26 cellular contexts compared by ENCODE assay signal in genomic region chr10:76892766-76893479, GRCh38.
DNase-seq lines count a peak whose midpoint lies in the region; ATAC-seq, FAIRE-seq and TF ChIP-seq lines count a peak whose summit lies in the region.
"Had no signal": no experiment of that assay in that cellular context is flagged by ENCODE, and none has a peak within 500 bp of the region (broad histone marks: within the 10 kb centered on the region; RNA-seq: fewer than 3 reads in every experiment).

No MANE protein-coding gene starts in this region.

- CTCF ChIA-PET in HepG2 (lab: Yijun Ruan, JAX; ENCODE audit: low intra/inter-chr PET ratio, low total read pairs), result no interaction called here

- no peaks in the 10 kb centered on the region for H4K20me1 ChIP-seq in HepG2 (ENCODE audit: insufficient read depth, low read length)

- no peaks in the 10 kb centered on the region for H3K79me2 ChIP-seq in HepG2 (ENCODE audit: insufficient read depth, low read length)

- H3K27me3 ChIP-seq in liver (ENCODE audit: control insufficient read depth in 4 of 4, insufficient read depth in 4 of 4, low read length in 3 of 4) (no peaks in the 10 kb centered on the region), HepG2 (ENCODE audit: control insufficient read depth in 1 of 2, insufficient read depth in 2 of 2, low read length in 2 of 2) (peaks cover 0 to 27% of the 10 kb centered on the region in 2 experiments; a peak in 3 of 5 replicates), vagina (no peaks in the 10 kb centered on the region)
- H3K27me3 ChIP-seq: BE2C, SJCRH30 had no signal

- H3K36me3 Mint-ChIP-seq in nephron (ENCODE audit: low read depth), result peaks cover 17% of the 10 kb centered on the region
- H3K36me3 Mint-ChIP-seq: CD14-positive monocyte had no signal

- no peak for ATAC-seq in HepG2
- ATAC-seq: HCT116, PC-3, Right ventricle myocardium inferior, SK-N-SH treated with all-trans-retinoic acid at 6 μM for 48 hours had no signal

- WGBS in liver, result 74% methylated on average over 5 of the region's 5 CpGs
- WGBS in HepG2 (ENCODE audit: low lambda C conversion rate), result 0% methylated on average over 5 of the region's 5 CpGs

- H3K27ac ChIP-seq in liver (ENCODE audit: low read depth in 1 of 2, low read length in 2 of 2) (no peak overlapping the region), HepG2 (ENCODE audit: extremely low read length, insufficient read depth, low read length) (no peak overlapping the region), vagina (no peak overlapping the region)
- H3K27ac ChIP-seq: 22Rv1, SJCRH30 had no signal

- no peak overlapping the region for H3K4me2 ChIP-seq in HepG2 (ENCODE audit: low read depth, low read length)

- DNase-seq in HepG2 (ENCODE audit: low spot score) (no peak), vagina (ENCODE audit: extremely low spot score in 2 of 2) (no peak), HPDE6-E6E7 (ENCODE audit: extremely low spot score) (no peak), HuH-7 (ENCODE audit: low spot score) (no peak), AG08395 (ENCODE audit: low spot score) (no peak)
- DNase-seq: BE2C; NCI-H1048; NCI-H1417 treated with DMSO at 0.1 percent for 48 hours; NCI-H1694 treated with DMSO at 0.1 percent for 48 hours; NCI-H2107; NCI-H446 treated with DMSO at 0.1 percent for 48 hours; NCI-H526; NCI-H82; NK-92 treated with Interleukin-12 subunit alpha and Interleukin-12 subunit beta, amount 100 ng/mL, for 24 hours; PC-3; SJCRH30 had no signal

- TF ChIP-seq EP300 in HepG2 (IDR thresholded peaks at IDR 0.05; ENCODE audit: low read depth in 2 of 2, low read length in 2 of 2) (no peak), HepG2 (CRISPR knock-in tag; IDR thresholded peaks at IDR 0.05; ENCODE audit: borderline replicate concordance) (no peak)

- no peak overlapping the region for H3K4me3 Mint-ChIP-seq in nephron
- H3K4me3 Mint-ChIP-seq: CD14-positive monocyte had no signal

- no peak overlapping the region for H2AFZ ChIP-seq in HepG2 (ENCODE audit: low read length)

- peaks cover 18% of the 10 kb centered on the region for H3K4me1 Mint-ChIP-seq in nephron

- intact Hi-C loops in HepG2 (cut with micrococcal nuclease; ENCODE audit: unreplicated experiment) (no loop called here), vagina (cut with DNase I) (no loop called here)

- TF ChIP-seq RAD21 in liver (IDR thresholded peaks at IDR 0.05) (no peak), HepG2 (CRISPR knock-in tag; IDR thresholded peaks at IDR 0.05) (no peak)

- in situ Hi-C loops in HepG2 (cut with HindIII; ENCODE audit: extremely low pct_ligation_motif_present, low pct_unique_long_range_greater_than_20kb), result no loop called here

- H3K9me3 ChIP-seq in liver (ENCODE audit: control insufficient read depth in 4 of 4, low read length in 3 of 4) (no peaks in the 10 kb centered on the region), HepG2 (ENCODE audit: low read length) (no peaks in the 10 kb centered on the region), vagina (no peaks in the 10 kb centered on the region)
- H3K9me3 ChIP-seq: BE2C, SJCRH30 had no signal

- TF ChIP-seq POLR2A in HepG2 (IDR thresholded peaks at IDR 0.05; ENCODE audit: insufficient read depth in 1 of 2, low read depth in 2 of 2, low read length in 2 of 2) (no peak), vagina (IDR thresholded peaks at IDR 0.05) (no peak)

- H3K4me3 ChIP-seq in liver (ENCODE audit: low read depth in 1 of 3, low read length in 3 of 3) (no peak overlapping the region), HepG2 (replicated peaks in 1 of 3; ENCODE audit: insufficient read depth in 1 of 3, low read depth in 2 of 3, low read length in 3 of 3) (no peak overlapping the region), vagina (no peak overlapping the region)
- H3K4me3 ChIP-seq: SJCRH30 had no signal

- no TSS peak for BruUV-seq in HepG2 (replicated peaks; lab: Mats Ljungman, UMichigan)

- no peaks in the 10 kb centered on the region for H3K4me1 ChIP-seq in liver (ENCODE audit: control insufficient read depth in 4 of 4, insufficient read depth in 4 of 4, low read length in 3 of 4)
- H3K4me1 ChIP-seq in HepG2 (ENCODE audit: insufficient read depth, low read length), result no peaks in the 10 kb centered on the region
- no peaks in the 10 kb centered on the region for H3K4me1 ChIP-seq in vagina
- H3K4me1 ChIP-seq: BE2C, SJCRH30 had no signal

- H3K9ac ChIP-seq in liver (ENCODE audit: low read depth in 1 of 2, low read length in 2 of 2) (no peak overlapping the region), HepG2 (ENCODE audit: insufficient read depth, low read depth, low read length) (no peak overlapping the region)

- POLR2A ChIA-PET in HepG2 (lab: Yijun Ruan, JAX), result no interaction called here

- H3K36me3 ChIP-seq in liver (ENCODE audit: control insufficient read depth in 4 of 4, insufficient read depth in 3 of 4, low read depth in 1 of 4, low read length in 3 of 4) (peaks cover 0 to 8% (median 4%) of the 10 kb centered on the region in 4 donors), HepG2 (replicated peaks in 1 of 2; ENCODE audit: control insufficient read depth in 1 of 2, insufficient read depth in 2 of 2, low read length in 2 of 2) (no peaks in the 10 kb centered on the region), vagina (no peaks in the 10 kb centered on the region)
- H3K36me3 ChIP-seq: BE2C, SJCRH30 had no signal

- H3K27ac Mint-ChIP-seq in nephron, result peak overlapping the region in 2 of 3 experiments; percentile 50 to 79
- H3K27ac Mint-ChIP-seq: CD14-positive monocyte had no signal

- peaks cover 3% of the 10 kb centered on the region for H3K27me3 Mint-ChIP-seq in nephron (ENCODE audit: low read depth)

- FAIRE-seq in HepG2 (lab: Jason Lieb, UNC) (no peak), endometrium (lab: Jason Lieb, UNC) (peak; percentile 51)
- FAIRE-seq: D721Med, GM18507 had no signal

- TF ChIP-seq CTCF in liver (IDR thresholded peaks at IDR 0.05; ENCODE audit: low read depth, low read length, missing input control) (no peak), HepG2 (CRISPR knock-in tag; IDR thresholded peaks at IDR 0.05) (no peak), nephron (IDR thresholded peaks at IDR 0.05; ENCODE audit: unreplicated experiment in 3 of 3) (no peak), vagina (IDR thresholded peaks at IDR 0.05) (no peak)

- peaks cover 23% of the 10 kb centered on the region for H3K9me3 Mint-ChIP-seq in nephron

TF ChIP-seq in liver, 16 proteins besides CTCF, POLR2A, EP300 and RAD21:
- TF ChIP-seq YY1 (IDR thresholded peaks at IDR 0.05) (no peak), NR2F2 (IDR thresholded peaks at IDR 0.05) (peak; percentile 35)

TF ChIP-seq in HepG2, 621 proteins besides CTCF, POLR2A, EP300 and RAD21:
- TF ChIP-seq IRF2 (CRISPR knock-in tag; IDR thresholded peaks at IDR 0.05) (no peak), NFIB (CRISPR knock-in tag; IDR thresholded peaks at IDR 0.05; ENCODE audit: borderline replicate concordance) (no peak), MEIS1 (CRISPR knock-in tag; IDR thresholded peaks at IDR 0.05; ENCODE audit: borderline replicate concordance) (no peak), ATRX (CRISPR knock-in tag; IDR thresholded peaks at IDR 0.05; ENCODE audit: borderline replicate concordance) (no peak), MAFK (conservative IDR thresholded peaks at IDR 0.05 in 1 of 2, IDR thresholded peaks at IDR 0.05 in 1 of 2; ENCODE audit: low read length in 2 of 2) (no peak), ZNF343 (CRISPR knock-in tag; IDR thresholded peaks at IDR 0.05) (no peak), ZNF670 (CRISPR knock-in tag; IDR thresholded peaks at IDR 0.05; ENCODE audit: borderline replicate concordance) (no peak), U2AF2 (IDR thresholded peaks at IDR 0.05; ENCODE audit: low read depth, low read length) (no peak), ZNF468 (CRISPR knock-in tag; IDR thresholded peaks at IDR 0.05) (no peak), KDM5A (IDR thresholded peaks at IDR 0.05; ENCODE audit: borderline replicate concordance, low read length) (no peak), THAP7 (CRISPR knock-in tag; IDR thresholded peaks at IDR 0.05) (no peak), ZBTB10 (CRISPR knock-in tag; IDR thresholded peaks at IDR 0.05; ENCODE audit: borderline replicate concordance) (no peak), JUND (CRISPR knock-in tag; IDR thresholded peaks at IDR 0.05) (no peak), SIX4 (CRISPR knock-in tag; IDR thresholded peaks at IDR 0.05) (no peak)
